Comparison of ENCODE assay signal across 8 cellular contexts in genomic region chr15:88657326-88658069, GRCh38. TPM values are rescaled to one million over a fixed set of nuclear protein-coding genes. Genes with fewer than 3 reads are reported as not detected.
A peak's percentile ranks its signal among the peaks of the same experiment; 100 is the strongest.
DNase-seq lines count a peak whose midpoint lies in the region; ATAC-seq and TF ChIP-seq lines count a peak whose summit lies in the region.

No MANE protein-coding gene starts in this region.

- intact Hi-C loops in Calu3 (cut with micrococcal nuclease; ENCODE audit: unreplicated experiment) (loop anchor here (1.0 to 5.0 kb wide), 4 partner anchors 35 to 240 kb away; partner anchors contain the start of genes AEN and HAPLN3), esophagus squamous epithelium (cut with DNase I) (loop anchor here (10.0 kb wide), 1 partner anchor 177 kb away; no protein-coding TSS in a partner anchor)

- H3K27ac Mint-ChIP-seq in Calu3 (ENCODE audit: unreplicated experiment): no peak overlapping the region

- TF ChIP-seq CTCF in Calu3 (IDR thresholded peaks at IDR 0.05; ENCODE audit: unreplicated experiment): peak; percentile 95
- TF ChIP-seq CTCF in GM20000 (IDR thresholded peaks at IDR 0.05; ENCODE audit: extremely low read depth, missing control alignments): peak; percentile 48
- peak; percentile 93 for TF ChIP-seq CTCF in RWPE1 (conservative IDR thresholded peaks at IDR 0.05; ENCODE audit: low read depth)
- TF ChIP-seq CTCF in esophagus squamous epithelium (IDR thresholded peaks at IDR 0.05): peak; percentile 24 to 72 (median 51)
- TF ChIP-seq CTCF in osteoblast (IDR thresholded peaks at IDR 0.05; ENCODE audit: extremely low read depth, low read depth, low read length): peak; percentile 92

- H3K4me2 ChIP-seq in osteoblast (ENCODE audit: insufficient read depth, low read length): no peak overlapping the region

- no peak overlapping the region for H3K4me3 Mint-ChIP-seq in Calu3 (ENCODE audit: low read depth, unreplicated experiment)

- H3K9me3 Mint-ChIP-seq in Calu3 (ENCODE audit: low read depth, unreplicated experiment): no peaks in the 10 kb centered on the region

- peaks cover 7 to 45% (median 9%) of the 10 kb centered on the region in 3 donors for H3K4me1 ChIP-seq in esophagus squamous epithelium
- peaks cover 33% of the 10 kb centered on the region for H3K4me1 ChIP-seq in osteoblast (ENCODE audit: insufficient read depth, low read length)

- 20 to 46% methylated on average over 1 to 3 of the region's 13 CpGs for WGBS in esophagus squamous epithelium, 2 donors

- H3K79me2 ChIP-seq in osteoblast (ENCODE audit: insufficient read depth, low read length): no peaks in the 10 kb centered on the region

- POLR2A ChIA-PET in RWPE1 (lab: Yijun Ruan, JAX; ENCODE audit: low non-redundant PET): no interaction called here

- H3K27ac ChIP-seq in RWPE1: peak overlapping the region; percentile 84
- no peak overlapping the region for H3K27ac ChIP-seq in esophagus squamous epithelium
- H3K27ac ChIP-seq in osteoblast (ENCODE audit: low read depth, low read length): no peak overlapping the region

- H3K9me3 ChIP-seq in esophagus squamous epithelium (no peaks in the 10 kb centered on the region), osteoblast (ENCODE audit: low read depth, low read length) (no peaks in the 10 kb centered on the region)

- no peak for ATAC-seq in GM21526 (IDR thresholded peaks at IDR 0.05; ENCODE audit: low FRiP score, unreplicated experiment)
- ATAC-seq in GM21367 (IDR thresholded peaks at IDR 0.05; ENCODE audit: unreplicated experiment): no peak

- peaks cover 34% of the 10 kb centered on the region for H3K4me1 Mint-ChIP-seq in Calu3 (ENCODE audit: low read depth, unreplicated experiment)

- no peaks in the 10 kb centered on the region for H4K20me1 ChIP-seq in osteoblast (ENCODE audit: insufficient read depth, low read length)

- DNase-seq in Calu3: peak; percentile 59
- peak; percentile 48 for DNase-seq in GM20000 (ENCODE audit: low spot score)
- DNase-seq in RWPE1 (ENCODE audit: low spot score): peak; percentile 76
- no peak for DNase-seq in esophagus squamous epithelium (lab: John Stamatoyannopoulos, UW)
- DNase-seq in osteoblast (ENCODE audit: insufficient read length, low spot score, missing footprints): peak; percentile 93
- no peak for DNase-seq in OCI-M2 (lab: John Stamatoyannopoulos, UW; ENCODE audit: unreplicated experiment)

- H3K36me3 ChIP-seq in esophagus squamous epithelium (no peaks in the 10 kb centered on the region), osteoblast (ENCODE audit: insufficient read depth, low read length) (no peaks in the 10 kb centered on the region)

- no peak overlapping the region for H2AFZ ChIP-seq in osteoblast (ENCODE audit: low read length)

- TF ChIP-seq POLR2A in esophagus squamous epithelium (IDR thresholded peaks at IDR 0.05): no peak

- H3K4me3 ChIP-seq in esophagus squamous epithelium (no peak overlapping the region), osteoblast (ENCODE audit: insufficient read depth, low read length) (no peak overlapping the region)

- peaks cover 21% of the 10 kb centered on the region for H3K36me3 Mint-ChIP-seq in Calu3 (ENCODE audit: insufficient read depth, unreplicated experiment)

- H3K27me3 ChIP-seq in esophagus squamous epithelium (peaks cover 0 to 9% (median 0%) of the 10 kb centered on the region in 4 donors), osteoblast (ENCODE audit: insufficient read depth, low read length) (no peaks in the 10 kb centered on the region)

- no TSS peak for BruUV-seq in Calu3 (replicated peaks; lab: Mats Ljungman, UMichigan)

- CTCF ChIA-PET in Calu3 (lab: Charles Lee): interaction anchor here (0.5 to 1.3 kb wide), 7 partner anchors 9 to 920 kb away, joined by 3 to 5 read pairs (median 3); no protein-coding TSS in a partner anchor
- CTCF ChIA-PET in RWPE1 (lab: Yijun Ruan, JAX): interaction anchor here (0.5 to 2.5 kb wide), 28 partner anchors 12 to 567 kb away, joined by 3 to 17 read pairs (median 4); partner anchors contain the start of gene ACAN

- H3K27me3 Mint-ChIP-seq in Calu3 (ENCODE audit: unreplicated experiment): no peaks in the 10 kb centered on the region

RNA-seq across cellular contexts. Expression of gene ISG20, which starts 18.7 kb away (rescaled TPM):
- 75.6 and 155 TPM in 2 replicates for total RNA-seq in Calu3 (2022)
- total RNA-seq in esophagus squamous epithelium: 10 to 100 TPM; 14.0 to 24.1 (median 19.7) TPM
- total RNA-seq in osteoblast: 2.1 and 3.3 TPM in 2 replicates

RNA-seq across cellular contexts. Expression of gene AEN, which starts 36.4 kb away (rescaled TPM):
- total RNA-seq in Calu3 (2022) (34.9 and 43.4 TPM in 2 replicates), esophagus squamous epithelium (10 to 100 TPM; 13.4 to 31.4 (median 18.1) TPM), osteoblast (43.9 and 46.3 TPM in 2 replicates)

Comparison
In these comparisons a context has a peak if more than half of its experiments do, and no peak if none do; other contexts are left out.
1. DNase-seq: peak in Calu3 (single experiment), GM20000 (single experiment), RWPE1 (single experiment) and osteoblast (single experiment); none in esophagus squamous epithelium (single experiment) and OCI-M2 (single experiment).
2. Peak in every context shown above with its lines, with median percentiles within 50 percentile points of each other: CTCF ChIP-seq.